Comparison of ENCODE assay signal across 7 cellular contexts in the genomic region with DNA sequence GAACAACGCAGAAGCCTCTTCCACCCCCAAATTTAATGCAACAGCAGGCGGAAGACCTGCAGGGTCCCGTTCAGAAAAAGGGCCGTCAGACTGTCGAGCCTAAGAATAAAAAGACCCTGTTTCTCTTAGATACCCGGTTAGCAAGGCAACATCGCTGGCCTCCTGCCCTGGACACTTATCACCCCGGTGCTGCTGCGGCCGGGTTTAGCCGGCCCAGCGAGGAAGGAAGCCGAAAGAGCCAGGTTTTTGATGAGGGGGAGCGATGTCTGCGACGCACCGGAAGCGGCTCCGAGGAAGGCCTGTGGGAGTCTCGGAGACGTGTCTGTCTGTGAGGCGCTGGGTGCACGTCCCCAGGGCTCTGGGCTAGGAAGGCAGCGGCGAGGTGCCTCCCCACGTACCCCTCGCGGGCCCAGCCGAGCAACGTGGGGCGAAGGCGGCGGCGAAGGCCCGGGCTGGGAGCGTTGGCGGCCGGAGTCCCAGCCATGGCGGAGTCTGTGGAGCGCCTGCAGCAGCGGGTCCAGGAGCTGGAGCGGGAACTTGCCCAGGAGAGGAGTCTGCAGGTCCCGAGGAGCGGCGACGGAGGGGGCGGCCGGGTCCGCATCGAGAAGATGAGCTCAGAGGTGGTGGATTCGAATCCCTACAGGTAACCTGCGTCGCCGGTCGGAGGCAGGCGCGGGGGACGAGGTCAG. TPM values are rescaled to one million over a fixed set of nuclear protein-coding genes. Genes with fewer than 3 reads are reported as not detected.
DNase-seq lines count a peak whose midpoint lies in the region; FAIRE-seq and TF ChIP-seq lines count a peak whose summit lies in the region.

TSS of gene UBA5 (plus strand) at position 274 of the 689 bp plus-strand sequence. CDS start at position 483, 209 bp downstream.

- peak within 1 kb of the TSS; percentile 99 for H3K27ac Mint-ChIP-seq in HFFc6

- H3K4me1 ChIP-seq in hepatocyte (ENCODE audit: insufficient read depth), result peaks cover 23% of the 10 kb centered on the region

- FAIRE-seq in GM12891 (lab: Jason Lieb, UNC), result peak; percentile 88

- peak; percentile 78 for TF ChIP-seq POLR2A in GM12891 (IDR thresholded peaks at IDR 0.05; ENCODE audit: low read depth, low read length)

- H3K9me3 Mint-ChIP-seq in HFFc6, result no peaks in the 10 kb centered on the region

- peak within 1 kb of the TSS; percentile 68 for H3K4me3 ChIP-seq in astrocyte of the cerebellum (ENCODE audit: low read depth, low read length)
- H3K4me3 ChIP-seq in hepatocyte, result peak within 1 kb of the TSS; percentile 99
- peak within 1 kb of the TSS; percentile 92 for H3K4me3 ChIP-seq in retinal pigment epithelial cell (ENCODE audit: low read length)

- H3K4me3 Mint-ChIP-seq in HFFc6, result peak within 1 kb of the TSS; percentile 99

- peaks cover 76% of the 10 kb centered on the region for H3K4me1 Mint-ChIP-seq in HFFc6 (ENCODE audit: low read depth)

- 1% methylated on average over 58 of the region's 58 CpGs for WGBS in hepatocyte (ENCODE audit: low lambda C conversion rate, missing lambda C conversion rate)

- H2AFZ ChIP-seq in hepatocyte, result peak within 1 kb of the TSS; percentile 90

- H3K4me2 ChIP-seq in hepatocyte, result peak within 1 kb of the TSS; percentile 89

- DNase-seq in GM12891 (ENCODE audit: insufficient read length, low spot score) (peak; percentile 69), HFFc6 (peak; percentile 58), NAMALWA (ENCODE audit: low spot score) (peak; percentile 84), T-helper 9 cell (peak; percentile 57), astrocyte of the cerebellum (ENCODE audit: low read depth) (no peak), hepatocyte (ENCODE audit: low spot score) (peak; percentile 64), retinal pigment epithelial cell (ENCODE audit: low read depth) (peak; percentile 10)

- H3K27me3 ChIP-seq in hepatocyte, result no peaks in the 10 kb centered on the region

- no peaks in the 10 kb centered on the region for H3K36me3 ChIP-seq in hepatocyte (replicated peaks; ENCODE audit: insufficient read depth, low read depth)

- H4K20me1 ChIP-seq in hepatocyte (ENCODE audit: insufficient read depth, poor library complexity, severe bottlenecking), result no peaks in the 10 kb centered on the region

- H3K27me3 Mint-ChIP-seq in HFFc6 (ENCODE audit: insufficient read depth), result peaks cover 1% of the 10 kb centered on the region; the same call in 1 of the 2 replicates

- in situ Hi-C loops in astrocyte of the cerebellum (cut with HindIII; ENCODE audit: low sequenced_read_pairs), result no loop called here

- TF ChIP-seq CTCF in HFFc6 (IDR thresholded peaks at IDR 0.05), result no peak
- no peak for TF ChIP-seq CTCF in astrocyte of the cerebellum (IDR thresholded peaks at IDR 0.05; ENCODE audit: low read depth, low read length, missing control alignments)
- TF ChIP-seq CTCF in hepatocyte (IDR thresholded peaks at IDR 0.05; ENCODE audit: poor library complexity), result no peak
- TF ChIP-seq CTCF in retinal pigment epithelial cell (conservative IDR thresholded peaks at IDR 0.05; ENCODE audit: low read depth, low read length), result no peak

- H3K36me3 Mint-ChIP-seq in HFFc6 (ENCODE audit: low read depth), result peaks cover 10% of the 10 kb centered on the region

- H3K9me3 ChIP-seq in hepatocyte (ENCODE audit: low read depth), result no peaks in the 10 kb centered on the region

- H3K27ac ChIP-seq in hepatocyte, result peak within 1 kb of the TSS; percentile 96

- no peaks in the 10 kb centered on the region for H3K9me2 ChIP-seq in hepatocyte (replicated peaks; ENCODE audit: insufficient read depth)

- peaks cover 68% of the 10 kb centered on the region for H3K79me2 ChIP-seq in hepatocyte

TF ChIP-seq in GM12891, 5 proteins besides CTCF, POLR2A, EP300 and RAD21:
- no peak for TF ChIP-seq SPI1 (IDR thresholded peaks at IDR 0.05; ENCODE audit: low read depth, low read length)
- TF ChIP-seq POU2F2 (IDR thresholded peaks at IDR 0.05; ENCODE audit: low read depth, low read length), result peak; percentile 69
- peak; percentile 59; the same call in 1 of the 2 replicates for TF ChIP-seq POLR2AphosphoS5 (IDR thresholded peaks at IDR 0.05; ENCODE audit: low read depth, low read length)
- peak; percentile 79 for TF ChIP-seq TAF1 (IDR thresholded peaks at IDR 0.05; ENCODE audit: low read depth, low read length)

RNA-seq across cellular contexts. Expression of gene UBA5, which starts in this region (rescaled TPM):
- 31.2 TPM for polyA plus RNA-seq in GM12891 (2012; ENCODE audit: low read depth, missing spikeins)
- total RNA-seq in HFFc6 (2021; fragmentation: NEBNext Ultra II Directional; extraction: Animal tissue kit (Norgen Biotek cat#: 25700)), result 10 to 100 TPM; 43.8 to 51.5 (median 48.0) TPM
- total RNA-seq in hepatocyte, result 35.9 and 42.4 TPM in 2 replicates
- 26.9 and 34.0 TPM in 2 replicates for polyA plus RNA-seq in hepatocyte
